ENCODE assay signal across 8 cellular contexts in the genomic region with DNA sequence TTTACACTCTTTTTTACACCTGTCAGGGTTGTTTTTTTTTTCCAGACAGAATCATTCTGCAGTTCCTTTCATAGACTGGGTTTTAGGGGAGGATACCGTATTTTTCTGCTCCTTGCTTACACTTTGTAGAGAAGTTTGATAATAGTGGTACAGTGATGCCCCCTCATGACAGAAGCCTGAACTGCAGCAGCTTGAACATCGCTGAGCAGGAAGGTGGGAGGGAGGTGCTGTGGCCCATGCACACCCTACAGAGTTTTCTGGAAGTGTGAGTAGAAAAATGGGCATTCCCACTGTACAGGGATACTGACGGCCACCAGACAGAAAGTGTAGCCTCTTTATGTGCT. TPM values are rescaled to one million over a fixed set of nuclear protein-coding genes. Genes with fewer than 3 reads are reported as not detected.
A peak's percentile ranks its signal among the peaks of the same experiment; 100 is the strongest.
DNase-seq lines count a peak whose midpoint lies in the region; ATAC-seq and TF ChIP-seq lines count a peak whose summit lies in the region.

No MANE protein-coding gene starts in this region.

- TF ChIP-seq CTCF in epithelial cell of proximal tubule (conservative IDR thresholded peaks at IDR 0.05; ENCODE audit: low read depth, low read length) = peak; percentile 78

- CTCF ChIA-PET in naive thymus-derived CD4-positive, alpha-beta T cell (lab: Charles Lee) = interaction anchor here (0.7 to 2.2 kb wide), 17 partner anchors 13 to 513 kb away, joined by 3 to 12 read pairs (median 4); partner anchors contain the start of gene BEX3

- H3K27me3 ChIP-seq in naive thymus-derived CD4-positive, alpha-beta T cell (ENCODE audit: control insufficient read depth in 2 of 2, insufficient read depth in 2 of 2, low read length in 2 of 2) = no peaks in the 10 kb centered on the region

- ATAC-seq in GM19328 (IDR thresholded peaks at IDR 0.05; ENCODE audit: unreplicated experiment) (peak; percentile 91), HG03460 (IDR thresholded peaks at IDR 0.05; ENCODE audit: unreplicated experiment) (peak; percentile 94)
- peak; percentile 98 for ATAC-seq in naive thymus-derived CD4-positive, alpha-beta T cell
- ATAC-seq in stimulated activated memory B cell treated with anti-CD40 and anti-IgM and Interleukin-4, amounts not matched to agents 10 μg/mL and 1 μg/mL and 100 μg/mL, for 72 hours = peak; percentile 87

- intact Hi-C loops in naive thymus-derived CD4-positive, alpha-beta T cell (cut with micrococcal nuclease) = loop anchor here (1.0 to 5.0 kb wide), 12 partner anchors 25 to 514 kb away; partner anchors contain the start of genes BEX4 (in 2 of the 2), BEX3 (in 1 of the 2) and MORF4L2 (in 1 of the 2)

- peak overlapping the region; percentile 57 for H3K27ac ChIP-seq in naive thymus-derived CD4-positive, alpha-beta T cell (ENCODE audit: low read depth, low read length)

- peak overlapping the region; percentile 23 for H3K4me3 ChIP-seq in epithelial cell of proximal tubule (ENCODE audit: low read depth, low read length)
- H3K4me3 ChIP-seq in naive thymus-derived CD4-positive, alpha-beta T cell (ENCODE audit: low read length) = peak overlapping the region; percentile 70

- H3K36me3 ChIP-seq in naive thymus-derived CD4-positive, alpha-beta T cell (ENCODE audit: control insufficient read depth in 2 of 3, insufficient read depth in 3 of 3, low read length in 3 of 3) = no peaks in the 10 kb centered on the region

- peak; percentile 73 for DNase-seq in CD1c-positive myeloid dendritic cell (ENCODE audit: extremely low spot score)
- peak; percentile 9 to 56 for DNase-seq in NOMO-1 (lab: John Stamatoyannopoulos, UW; ENCODE audit: unreplicated experiment in 2 of 2)
- peak; percentile 7 for DNase-seq in activated CD8-positive, alpha-beta memory T cell treated with anti-CD3 and anti-CD28 coated beads, Interleukin-2, amount 50 U/mL, for 1 hour (ENCODE audit: extremely low read depth)
- DNase-seq in epithelial cell of proximal tubule (ENCODE audit: low read depth) = no peak
- peak; percentile 29 to 82 (median 72) for DNase-seq in naive thymus-derived CD4-positive, alpha-beta T cell

- H3K4me1 ChIP-seq in naive thymus-derived CD4-positive, alpha-beta T cell (ENCODE audit: control insufficient read depth in 2 of 2, insufficient read depth in 2 of 2, low read length in 2 of 2) = peaks cover 0 to 4% of the 10 kb centered on the region in 2 donors

- no peaks in the 10 kb centered on the region for H3K9me3 ChIP-seq in naive thymus-derived CD4-positive, alpha-beta T cell (ENCODE audit: control insufficient read depth in 2 of 3, low read length in 3 of 3)

- peaks cover 0 to 10% (median 0%) of the 10 kb centered on the region in 11 donors for H3K9me3 Mint-ChIP-seq in naive thymus-derived CD4-positive, alpha-beta T cell
- H3K9me3 Mint-ChIP-seq in stimulated activated memory B cell treated with anti-CD40 and anti-IgM and Interleukin-4, amounts not matched to agents 10 μg/mL and 1 μg/mL and 100 μg/mL, for 72 hours = no peaks in the 10 kb centered on the region

- peaks cover 5 to 45% (median 23%) of the 10 kb centered on the region in 7 donors for H3K4me1 Mint-ChIP-seq in naive thymus-derived CD4-positive, alpha-beta T cell
- peaks cover 7% of the 10 kb centered on the region for H3K4me1 Mint-ChIP-seq in stimulated activated memory B cell treated with anti-CD40 and anti-IgM and Interleukin-4, amounts not matched to agents 10 μg/mL and 1 μg/mL and 100 μg/mL, for 72 hours

- peak overlapping the region; percentile 7 to 95 (median 91) for H3K27ac Mint-ChIP-seq in naive thymus-derived CD4-positive, alpha-beta T cell
- no peak overlapping the region for H3K27ac Mint-ChIP-seq in stimulated activated memory B cell treated with anti-CD40 and anti-IgM and Interleukin-4, amounts not matched to agents 10 μg/mL and 1 μg/mL and 100 μg/mL, for 72 hours

- peaks cover 0 to 3% (median 0%) of the 10 kb centered on the region in 5 donors for H3K36me3 Mint-ChIP-seq in naive thymus-derived CD4-positive, alpha-beta T cell
- no peaks in the 10 kb centered on the region for H3K36me3 Mint-ChIP-seq in stimulated activated memory B cell treated with anti-CD40 and anti-IgM and Interleukin-4, amounts not matched to agents 10 μg/mL and 1 μg/mL and 100 μg/mL, for 72 hours

- POLR2A ChIA-PET in naive thymus-derived CD4-positive, alpha-beta T cell (lab: Charles Lee) = interaction anchor here (0.6 to 1.7 kb wide), 7 partner anchors 9 to 249 kb away, joined by 3 to 9 read pairs (median 4); partner anchors contain the start of gene BEX3

- peak overlapping the region; percentile 92 to 98 (median 94) for H3K4me3 Mint-ChIP-seq in naive thymus-derived CD4-positive, alpha-beta T cell
- peak overlapping the region; percentile 94 for H3K4me3 Mint-ChIP-seq in stimulated activated memory B cell treated with anti-CD40 and anti-IgM and Interleukin-4, amounts not matched to agents 10 μg/mL and 1 μg/mL and 100 μg/mL, for 72 hours

- peaks cover 0 to 9% (median 0%) of the 10 kb centered on the region in 5 donors for H3K27me3 Mint-ChIP-seq in naive thymus-derived CD4-positive, alpha-beta T cell
- no peaks in the 10 kb centered on the region for H3K27me3 Mint-ChIP-seq in stimulated activated memory B cell treated with anti-CD40 and anti-IgM and Interleukin-4, amounts not matched to agents 10 μg/mL and 1 μg/mL and 100 μg/mL, for 72 hours

RNA-seq across cellular contexts. Expression of gene RAB40A, which starts 54.5 kb away (rescaled TPM):
- total RNA-seq in epithelial cell of proximal tubule = 0.07 and 0.23 TPM in 2 replicates
- total RNA-seq in naive thymus-derived CD4-positive, alpha-beta T cell = under 1 TPM in 3 of 5 experiments, not detected in 2; 0.17 to 0.27 (median 0.19) TPM
- under 1 TPM in 1 of 2 donors, not detected in 1; 0.09 TPM for polyA plus RNA-seq in naive thymus-derived CD4-positive, alpha-beta T cell
